8 cellular contexts compared by ENCODE assay signal in the genomic region with DNA sequence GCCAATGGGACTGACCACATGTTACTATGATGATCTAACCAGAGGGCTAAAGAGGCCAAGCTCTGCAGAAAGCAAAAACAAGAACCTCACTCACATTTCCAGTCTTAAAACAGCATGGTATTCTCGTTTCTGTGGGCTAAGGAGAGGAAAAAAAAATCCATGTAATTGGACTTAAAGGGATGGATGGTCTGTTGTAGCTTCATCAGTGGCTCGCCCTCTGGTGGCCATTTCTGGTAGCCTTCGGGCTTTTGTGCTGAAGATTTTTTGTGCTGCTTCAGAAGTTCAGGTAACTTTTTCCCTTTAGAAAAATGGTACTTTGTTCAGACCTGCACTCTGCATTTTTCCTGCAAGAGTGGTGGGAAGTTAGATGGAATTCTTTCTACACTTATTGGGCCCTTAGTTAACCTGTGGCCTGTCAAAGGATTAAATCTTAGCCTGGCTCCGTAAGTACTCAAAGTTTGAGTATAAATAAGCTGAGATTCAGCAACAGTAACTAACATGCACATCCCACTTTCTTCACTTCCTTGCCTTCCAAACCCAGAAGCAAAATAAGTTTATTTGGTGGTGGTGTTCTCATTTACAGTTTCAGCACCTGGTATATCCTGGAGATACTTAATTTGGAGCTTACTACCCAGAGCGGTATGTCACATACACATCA. TPM values are rescaled to one million over a fixed set of nuclear protein-coding genes. Genes with fewer than 3 reads are reported as not detected.
DNase-seq lines count a peak whose midpoint lies in the region; ATAC-seq and TF ChIP-seq lines count a peak whose summit lies in the region.

No MANE protein-coding gene starts in this region.

- H3K27ac Mint-ChIP-seq in naive thymus-derived CD4-positive, alpha-beta T cell: no peak overlapping the region

- POLR2A ChIA-PET in naive thymus-derived CD4-positive, alpha-beta T cell (lab: Charles Lee): no interaction called here

- H3K27ac ChIP-seq in naive thymus-derived CD4-positive, alpha-beta T cell (ENCODE audit: low read depth, low read length): no peak overlapping the region

- H3K9me3 ChIP-seq in naive thymus-derived CD4-positive, alpha-beta T cell (ENCODE audit: control insufficient read depth in 2 of 3, low read length in 3 of 3): no peaks in the 10 kb centered on the region

- peaks cover 0 to 2% (median 0%) of the 10 kb centered on the region in 11 donors for H3K9me3 Mint-ChIP-seq in naive thymus-derived CD4-positive, alpha-beta T cell

- H3K27me3 Mint-ChIP-seq in naive thymus-derived CD4-positive, alpha-beta T cell: no peaks in the 10 kb centered on the region

- intact Hi-C loops in naive thymus-derived CD4-positive, alpha-beta T cell (cut with micrococcal nuclease): loop anchor here (1.0 to 5.0 kb wide), 5 partner anchors 22 to 524 kb away; a partner anchor contains a TSS

- CTCF ChIA-PET in naive thymus-derived CD4-positive, alpha-beta T cell (lab: Charles Lee): interaction anchor here (0.7 to 2.0 kb wide), 7 partner anchors 10 to 436 kb away, joined by 3 to 7 read pairs (median 4); no protein-coding TSS in a partner anchor

- H3K4me3 Mint-ChIP-seq in naive thymus-derived CD4-positive, alpha-beta T cell: no peak overlapping the region

- peaks cover 0 to 8% (median 0%) of the 10 kb centered on the region in 7 donors for H3K4me1 Mint-ChIP-seq in naive thymus-derived CD4-positive, alpha-beta T cell

- no peak overlapping the region for H3K4me3 ChIP-seq in naive thymus-derived CD4-positive, alpha-beta T cell (ENCODE audit: low read length)

- H3K36me3 Mint-ChIP-seq in naive thymus-derived CD4-positive, alpha-beta T cell: peaks cover 6 to 38% (median 20%) of the 10 kb centered on the region in 5 donors

- peaks cover 0 to 43% (median 6%) of the 10 kb centered on the region in 3 experiments for H3K36me3 ChIP-seq in naive thymus-derived CD4-positive, alpha-beta T cell (ENCODE audit: control insufficient read depth in 2 of 3, insufficient read depth in 3 of 3, low read length in 3 of 3)

- peak; percentile 65 for ATAC-seq in naive thymus-derived CD4-positive, alpha-beta T cell
- no peak for ATAC-seq in GM18519 (IDR thresholded peaks at IDR 0.05; ENCODE audit: low FRiP score, unreplicated experiment)

- DNase-seq in A172 (ENCODE audit: low spot score): peak; percentile 60
- DNase-seq in NCI-H748 treated with DMSO at 0.1 percent for 48 hours (lab: John Stamatoyannopoulos, UW): peak; percentile 33
- peak; percentile 39 for DNase-seq in activated CD8-positive, alpha-beta memory T cell treated with anti-CD3 and anti-CD28 coated beads, Interleukin-2, amount 50 U/mL, for 24 hours (ENCODE audit: extremely low read depth)
- peak; percentile 76 for DNase-seq in epidermal melanocyte (ENCODE audit: insufficient read length, low spot score)
- DNase-seq in naive thymus-derived CD4-positive, alpha-beta T cell: peak in 8 of 9 donors; percentile 24 to 63 (median 48)
- DNase-seq in stimulated activated naive CD4-positive, alpha-beta T cell treated with Interleukin-2 at 50 U/mL for 16 hours (lab: John Stamatoyannopoulos, UW): peak; percentile 51

- TF ChIP-seq CTCF in GM12874 (IDR thresholded peaks at IDR 0.05; ENCODE audit: insufficient read depth, low read depth, low read length): peak; percentile 86

- no peaks in the 10 kb centered on the region for H3K4me1 ChIP-seq in naive thymus-derived CD4-positive, alpha-beta T cell (ENCODE audit: control insufficient read depth in 2 of 2, insufficient read depth in 2 of 2, low read length in 2 of 2)

- H3K27me3 ChIP-seq in naive thymus-derived CD4-positive, alpha-beta T cell (ENCODE audit: control insufficient read depth in 2 of 2, insufficient read depth in 2 of 2, low read length in 2 of 2): no peaks in the 10 kb centered on the region

RNA-seq across cellular contexts. Expression of a gene that starts 22.3 kb away (rescaled TPM):
- 32.5 and 47.9 TPM in 2 replicates for total RNA-seq in A172 (2014; rRNA removed; shearing (Covaris generic))
- total RNA-seq in naive thymus-derived CD4-positive, alpha-beta T cell: 10 to 100 TPM; 17.6 to 37.8 (median 21.8) TPM
- 10 to 100 TPM in 1 of 2 donors, 1 to 10 TPM in 1; 6.8 to 12.7 TPM for polyA plus RNA-seq in naive thymus-derived CD4-positive, alpha-beta T cell

RNA-seq across cellular contexts. Expression of a gene that starts 54.7 kb away (rescaled TPM):
- 1.3 and 3.2 TPM in 2 replicates for total RNA-seq in A172 (2014; rRNA removed; shearing (Covaris generic))
- total RNA-seq in naive thymus-derived CD4-positive, alpha-beta T cell: 1 to 10 TPM in 1 of 5 experiments, under 1 TPM in 3, not detected in 1; 0.24 to 5.5 (median 0.61) TPM
- polyA plus RNA-seq in naive thymus-derived CD4-positive, alpha-beta T cell: under 1 TPM; 0.07 to 0.66 TPM
